8 cellular contexts compared by ENCODE assay signal in genomic region chr12:47216150-47216677, GRCh38.
DNase-seq lines count a peak whose midpoint lies in the region; ATAC-seq and TF ChIP-seq lines count a peak whose summit lies in the region.

No MANE protein-coding gene starts in this region.

- H3K9me3 Mint-ChIP-seq in MCF 10A (ENCODE audit: unreplicated experiment) = no peaks in the 10 kb centered on the region
- no peaks in the 10 kb centered on the region for H3K9me3 Mint-ChIP-seq in WTC11

- no peak overlapping the region for H3K27ac ChIP-seq in mammary epithelial cell (ENCODE audit: insufficient read depth, low read depth, low read length)
- H3K27ac ChIP-seq in stomach = peak overlapping the region in 4 of 5 donors; percentile 49 to 81 (median 68)

- H4K20me1 ChIP-seq in mammary epithelial cell (ENCODE audit: insufficient read depth, low read length) = no peaks in the 10 kb centered on the region

- H3K36me3 ChIP-seq in mammary epithelial cell (ENCODE audit: insufficient read depth, low read length) = no peaks in the 10 kb centered on the region
- no peaks in the 10 kb centered on the region for H3K36me3 ChIP-seq in stomach

- BruUV-seq in MCF 10A (replicated peaks; lab: Mats Ljungman, UMichigan) (no TSS peak), mammary epithelial cell (replicated peaks; lab: Mats Ljungman, UMichigan) (no TSS peak)

- in situ Hi-C loops in mammary epithelial cell (cut with MboI; ENCODE audit: low sequenced_read_pairs in 2 of 2) = no loop called here

- TF ChIP-seq POLR2A in stomach (IDR thresholded peaks at IDR 0.05) = no peak

- DNase-seq in MCF 10A (ENCODE audit: unreplicated experiment) (no peak), mammary epithelial cell (no peak), left cardiac atrium (no peak), stomach (no peak), WTC11 (ENCODE audit: low spot score) (no peak), NCI-H128 (lab: John Stamatoyannopoulos, UW; ENCODE audit: unreplicated experiment) (no peak)
- DNase-seq in activated CD4-positive, alpha-beta T cell treated with anti-CD3 and anti-CD28 coated beads for 48 hours = peak; percentile 77

- dilution Hi-C loops in mammary epithelial cell (cut with HindIII; ENCODE audit: low sequenced_read_pairs) = loop anchor here (5.0 kb wide), 2 partner anchors 39 to 74 kb away; no protein-coding TSS in a partner anchor

- intact Hi-C loops in MCF 10A (cut with micrococcal nuclease) (no loop called here), mammary epithelial cell (cut with micrococcal nuclease) (loop anchor here (10.0 kb wide), 1 partner anchor 131 kb away; no protein-coding TSS in a partner anchor), left cardiac atrium (cut with DNase I) (no loop called here), stomach (cut with DNase I; ENCODE audit: low total_unique reads) (no loop called here)

- no peak overlapping the region for H3K4me3 ChIP-seq in mammary epithelial cell (replicated peaks in 1 of 3; ENCODE audit: insufficient read depth in 1 of 3, low read depth in 2 of 3, low read length in 3 of 3)
- peak overlapping the region in 3 of 4 donors; percentile 4 to 28 (median 25) for H3K4me3 ChIP-seq in stomach

- H3K27me3 Mint-ChIP-seq in MCF 10A (ENCODE audit: insufficient read depth, unreplicated experiment) = no peaks in the 10 kb centered on the region
- no peaks in the 10 kb centered on the region for H3K27me3 Mint-ChIP-seq in WTC11 (ENCODE audit: low read depth)

- no peak overlapping the region for H3K9ac ChIP-seq in mammary epithelial cell (ENCODE audit: insufficient read depth, low read length)

- TF ChIP-seq CTCF in MCF 10A (IDR thresholded peaks at IDR 0.05; ENCODE audit: unreplicated experiment) (no peak), mammary epithelial cell (conservative IDR thresholded peaks at IDR 0.05 in 1 of 2, IDR thresholded peaks at IDR 0.05 in 1 of 2; ENCODE audit: extremely low read depth in 1 of 2, insufficient read depth in 1 of 2, low read depth in 1 of 2, low read length in 2 of 2) (no peak), stomach (IDR thresholded peaks at IDR 0.05) (no peak), WTC11 (IDR thresholded peaks at IDR 0.05) (no peak)

- H3K36me3 Mint-ChIP-seq in MCF 10A (ENCODE audit: insufficient read depth, unreplicated experiment) (no peaks in the 10 kb centered on the region), WTC11 (no peaks in the 10 kb centered on the region)

- no peak for TF ChIP-seq EP300 in stomach (IDR thresholded peaks at IDR 0.05)

- H3K79me2 ChIP-seq in mammary epithelial cell (ENCODE audit: insufficient read depth, low read length) = no peaks in the 10 kb centered on the region

- H3K4me2 ChIP-seq in mammary epithelial cell (ENCODE audit: insufficient read depth, low read depth, low read length) = no peak overlapping the region

- no peak overlapping the region for H2AFZ ChIP-seq in mammary epithelial cell (ENCODE audit: low read depth, low read length)

- peaks cover 53% of the 10 kb centered on the region for H3K4me1 ChIP-seq in mammary epithelial cell (ENCODE audit: insufficient read depth, low read length)
- peaks cover 0 to 4% (median 0%) of the 10 kb centered on the region in 4 donors for H3K4me1 ChIP-seq in stomach

- WGBS in mammary epithelial cell (ENCODE audit: low coverage, missing lambda C conversion rate) = 98% methylated on average over 8 of the region's 8 CpGs
- WGBS in stomach, 5 donors = 65 to 77% (median 73%) methylated on average over 8 of the region's 8 CpGs

- H3K4me1 Mint-ChIP-seq in MCF 10A (ENCODE audit: insufficient read depth, unreplicated experiment) (peaks cover 31% of the 10 kb centered on the region), WTC11 (peaks cover 38% of the 10 kb centered on the region)

- ATAC-seq in HG03460 (IDR thresholded peaks at IDR 0.05; ENCODE audit: unreplicated experiment) (peak; percentile 75), left cardiac atrium (peak; percentile 64 to 78), WTC11 (no peak)

- H3K27me3 ChIP-seq in mammary epithelial cell (ENCODE audit: insufficient read depth, low read length) (no peaks in the 10 kb centered on the region), stomach (no peaks in the 10 kb centered on the region)

- H3K9me3 ChIP-seq in mammary epithelial cell (replicated peaks; ENCODE audit: insufficient read depth, low read length) (no peaks in the 10 kb centered on the region), stomach (no peaks in the 10 kb centered on the region)

- no peak overlapping the region for H3K4me3 Mint-ChIP-seq in MCF 10A (ENCODE audit: unreplicated experiment)
- H3K4me3 Mint-ChIP-seq in WTC11 = no peak overlapping the region

- CTCF ChIA-PET in MCF 10A (lab: Yijun Ruan, JAX) (interaction anchor here (0.7 kb wide), 1 partner anchor 38 kb away, joined by 5 read pairs; no protein-coding TSS in a partner anchor), mammary epithelial cell (lab: Charles Lee; ENCODE audit: low non-redundant PET) (no interaction called here), WTC11 (lab: Charles Lee) (no interaction called here)

- POLR2A ChIA-PET in MCF 10A (lab: Yijun Ruan, JAX) (no interaction called here), WTC11 (lab: Charles Lee) (no interaction called here)

- H3K27ac Mint-ChIP-seq in MCF 10A (ENCODE audit: low read depth, unreplicated experiment) (peak overlapping the region; percentile 65), WTC11 (no peak overlapping the region; the same call in none of the 2 replicates)

TF ChIP-seq in WTC11, 78 proteins besides CTCF, POLR2A, EP300 and RAD21:
- TF ChIP-seq ATF1 (CRISPR knock-in tag; IDR thresholded peaks at IDR 0.05) (no peak), STAT6 (CRISPR knock-in tag; conservative IDR thresholded peaks at IDR 0.05; ENCODE audit: low read depth) (no peak), ZNF121 (CRISPR knock-in tag; IDR thresholded peaks at IDR 0.05) (no peak), OVOL2 (CRISPR knock-in tag; IDR thresholded peaks at IDR 0.05; ENCODE audit: borderline replicate concordance) (no peak), SMAD3 (CRISPR knock-in tag; IDR thresholded peaks at IDR 0.05; ENCODE audit: borderline replicate concordance) (no peak), ZNF423 (CRISPR knock-in tag; IDR thresholded peaks at IDR 0.05) (no peak), RELA (CRISPR knock-in tag; IDR thresholded peaks at IDR 0.05; ENCODE audit: borderline replicate concordance) (no peak)
- TF ChIP-seq, protein P1, sequence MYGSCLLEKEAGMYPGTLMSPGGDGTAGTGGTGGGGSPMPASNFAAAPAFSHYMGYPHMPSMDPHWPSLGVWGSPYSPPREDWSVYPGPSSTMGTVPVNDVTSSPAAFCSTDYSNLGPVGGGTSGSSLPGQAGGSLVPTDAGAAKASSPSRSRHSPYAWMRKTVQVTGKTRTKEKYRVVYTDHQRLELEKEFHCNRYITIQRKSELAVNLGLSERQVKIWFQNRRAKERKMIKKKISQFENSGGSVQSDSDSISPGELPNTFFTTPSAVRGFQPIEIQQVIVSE (CRISPR knock-in tag; IDR thresholded peaks at IDR 0.05; ENCODE audit: borderline replicate concordance) = no peak
- TF ChIP-seq, protein P2, sequence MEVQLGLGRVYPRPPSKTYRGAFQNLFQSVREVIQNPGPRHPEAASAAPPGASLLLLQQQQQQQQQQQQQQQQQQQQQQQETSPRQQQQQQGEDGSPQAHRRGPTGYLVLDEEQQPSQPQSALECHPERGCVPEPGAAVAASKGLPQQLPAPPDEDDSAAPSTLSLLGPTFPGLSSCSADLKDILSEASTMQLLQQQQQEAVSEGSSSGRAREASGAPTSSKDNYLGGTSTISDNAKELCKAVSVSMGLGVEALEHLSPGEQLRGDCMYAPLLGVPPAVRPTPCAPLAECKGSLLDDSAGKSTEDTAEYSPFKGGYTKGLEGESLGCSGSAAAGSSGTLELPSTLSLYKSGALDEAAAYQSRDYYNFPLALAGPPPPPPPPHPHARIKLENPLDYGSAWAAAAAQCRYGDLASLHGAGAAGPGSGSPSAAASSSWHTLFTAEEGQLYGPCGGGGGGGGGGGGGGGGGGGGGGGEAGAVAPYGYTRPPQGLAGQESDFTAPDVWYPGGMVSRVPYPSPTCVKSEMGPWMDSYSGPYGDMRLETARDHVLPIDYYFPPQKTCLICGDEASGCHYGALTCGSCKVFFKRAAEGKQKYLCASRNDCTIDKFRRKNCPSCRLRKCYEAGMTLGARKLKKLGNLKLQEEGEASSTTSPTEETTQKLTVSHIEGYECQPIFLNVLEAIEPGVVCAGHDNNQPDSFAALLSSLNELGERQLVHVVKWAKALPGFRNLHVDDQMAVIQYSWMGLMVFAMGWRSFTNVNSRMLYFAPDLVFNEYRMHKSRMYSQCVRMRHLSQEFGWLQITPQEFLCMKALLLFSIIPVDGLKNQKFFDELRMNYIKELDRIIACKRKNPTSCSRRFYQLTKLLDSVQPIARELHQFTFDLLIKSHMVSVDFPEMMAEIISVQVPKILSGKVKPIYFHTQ (CRISPR knock-in tag; IDR thresholded peaks at IDR 0.05) = no peak

Comparison
In these comparisons a context has a peak if more than half of its experiments do, and no peak if none do; other contexts are left out.
1. H3K4me3 ChIP-seq: peak in stomach (3 of 4); none in mammary epithelial cell (0 of 3).